21 cellular contexts compared by ENCODE assay signal in the genomic region with DNA sequence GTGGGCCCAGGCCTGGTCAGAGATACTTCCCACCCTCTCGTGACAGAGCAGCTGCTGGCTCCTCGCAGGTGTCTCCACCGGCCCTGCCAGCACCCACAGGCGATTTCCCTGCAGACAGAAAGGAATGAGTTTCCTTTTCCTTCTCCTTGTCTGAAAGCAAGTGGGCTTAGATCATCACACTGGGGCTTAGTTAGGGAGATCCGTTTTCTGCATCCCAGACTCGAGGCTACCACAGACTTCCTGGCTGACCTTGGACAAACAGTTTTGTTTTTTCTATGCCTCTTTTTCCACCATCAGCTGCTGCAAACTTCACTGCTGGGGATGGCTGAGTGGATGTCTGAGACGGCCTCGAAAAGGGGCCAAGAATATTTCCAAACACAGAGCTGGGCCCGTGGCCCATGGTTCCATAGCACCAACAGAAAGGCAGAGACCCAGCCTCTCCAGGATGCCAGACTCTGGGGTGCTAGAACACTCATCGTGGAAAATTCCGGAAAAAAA.
DNase-seq lines count a peak whose midpoint lies in the region; ATAC-seq, FAIRE-seq and TF ChIP-seq lines count a peak whose summit lies in the region.
"Had no signal": no experiment of that assay in that cellular context is flagged by ENCODE, and none has a peak within 500 bp of the region (broad histone marks: within the 10 kb centered on the region; RNA-seq: fewer than 3 reads in every experiment).

No MANE protein-coding gene starts in this region.

- H3K4me1 ChIP-seq in astrocyte (ENCODE audit: insufficient read depth, low read length): no peaks in the 10 kb centered on the region
- peaks cover 0 to 15% (median 6%) of the 10 kb centered on the region in 3 donors for H3K4me1 ChIP-seq in gastroesophageal sphincter
- H3K4me1 ChIP-seq: neural progenitor cell had no signal

- no peaks in the 10 kb centered on the region for H3K79me2 ChIP-seq in astrocyte (ENCODE audit: insufficient read depth, low read length)

- intact Hi-C loops in activated CD4-positive, alpha-beta T cell treated with anti-CD3 and anti-CD28 coated beads, Interleukin-2, amount 10 ng/mL, durations not matched to agents 24 days and 14 days (cut with micrococcal nuclease): no loop called here

- H3K27ac ChIP-seq in astrocyte (ENCODE audit: low read depth, low read length) (no peak overlapping the region), gastroesophageal sphincter (peak overlapping the region in 2 of 4 donors; percentile 45 to 48)
- H3K27ac ChIP-seq: neural progenitor cell had no signal

- H3K4me3 ChIP-seq in astrocyte (ENCODE audit: insufficient read depth, low read depth, low read length) (no peak overlapping the region), gastroesophageal sphincter (no peak overlapping the region)
- H3K4me3 ChIP-seq: neural progenitor cell had no signal

- peak overlapping the region; percentile 35 for H3K4me2 ChIP-seq in astrocyte (ENCODE audit: low read length)
- H3K4me2 ChIP-seq: neural progenitor cell had no signal

- peaks cover 11% of the 10 kb centered on the region for H3K27me3 Mint-ChIP-seq in astrocyte (ENCODE audit: low read depth, unreplicated experiment)
- no peaks in the 10 kb centered on the region for H3K27me3 Mint-ChIP-seq in osteocyte (ENCODE audit: unreplicated experiment)
- peaks cover 4% of the 10 kb centered on the region for H3K27me3 Mint-ChIP-seq in activated CD4-positive, alpha-beta T cell treated with anti-CD3 and anti-CD28 coated beads, Interleukin-2, amount 10 ng/mL, durations not matched to agents 24 days and 14 days

- peak; percentile 51 for DNase-seq in AG20443 (ENCODE audit: low spot score)
- peak; percentile 75 for DNase-seq in astrocyte (ENCODE audit: low read depth)
- no peak for DNase-seq in osteocyte (ENCODE audit: extremely low spot score, unreplicated experiment)
- DNase-seq in activated CD4-positive, alpha-beta T cell treated with anti-CD3 and anti-CD28 coated beads, Interleukin-2, amount 10 ng/mL, durations not matched to agents 24 days and 14 days: no peak
- DNase-seq in HCEC 1CT: no peak
- DNase-seq in RKO (ENCODE audit: low spot score): no peak
- DNase-seq: activated CD8-positive, alpha-beta T cell treated with anti-CD3 and anti-CD28 coated beads for 36 hours; activated naive CD4-positive, alpha-beta T cell; cortex of kidney; kidney; NCI-H446 treated with DMSO at 0.1 percent for 48 hours; stimulated activated CD4-positive, alpha-beta T cell treated with anti-CD3 and anti-CD28 coated beads, Interleukin-15, amount 100 ng/mL, for 24 hours; T-helper 9 cell had no signal

- H3K9me3 ChIP-seq in astrocyte (ENCODE audit: insufficient read depth, low read depth, low read length) (no peaks in the 10 kb centered on the region), gastroesophageal sphincter (no peaks in the 10 kb centered on the region)

- H3K36me3 ChIP-seq in astrocyte (ENCODE audit: insufficient read depth, low read length): no peaks in the 10 kb centered on the region
- H3K36me3 ChIP-seq in gastroesophageal sphincter: no peaks in the 10 kb centered on the region
- H3K36me3 ChIP-seq: neural progenitor cell had no signal

- TF ChIP-seq CTCF in astrocyte (IDR thresholded peaks at IDR 0.05; ENCODE audit: insufficient read depth, low read depth, low read length) (no peak), gastroesophageal sphincter (IDR thresholded peaks at IDR 0.05) (no peak), osteocyte (IDR thresholded peaks at IDR 0.05) (no peak)

- FAIRE-seq in astrocyte (lab: Jason Lieb, UNC): no peak
- FAIRE-seq: frontal cortex, GM12892, kidney had no signal

- no peaks in the 10 kb centered on the region for H4K20me1 ChIP-seq in astrocyte (ENCODE audit: insufficient read depth, low read length)

- TF ChIP-seq POLR2A in gastroesophageal sphincter (IDR thresholded peaks at IDR 0.05): no peak

- ATAC-seq in gastroesophageal sphincter (peak; percentile 28), GM19467 (IDR thresholded peaks at IDR 0.05; ENCODE audit: unreplicated experiment) (no peak)
- ATAC-seq: activated CD8-positive, alpha-beta T cell treated with anti-CD3 and anti-CD28 coated beads for 36 hours; HCT116; Panc1 had no signal

- peak overlapping the region; percentile 47 for H2AFZ ChIP-seq in astrocyte (ENCODE audit: low read depth, low read length)
- H2AFZ ChIP-seq: neural progenitor cell had no signal

- H3K9me3 Mint-ChIP-seq in astrocyte (ENCODE audit: unreplicated experiment) (peaks cover 4% of the 10 kb centered on the region), osteocyte (ENCODE audit: unreplicated experiment) (no peaks in the 10 kb centered on the region)
- no peaks in the 10 kb centered on the region for H3K9me3 Mint-ChIP-seq in activated CD4-positive, alpha-beta T cell treated with anti-CD3 and anti-CD28 coated beads, Interleukin-2, amount 10 ng/mL, durations not matched to agents 24 days and 14 days
- H3K9me3 Mint-ChIP-seq: activated CD8-positive, alpha-beta T cell treated with anti-CD3 and anti-CD28 coated beads for 36 hours; neural progenitor cell had no signal

- H3K9ac ChIP-seq in astrocyte (ENCODE audit: low read length): no peak overlapping the region
- H3K9ac ChIP-seq: neural progenitor cell had no signal

- peak overlapping the region; percentile 91 for H3K27ac Mint-ChIP-seq in astrocyte (ENCODE audit: unreplicated experiment)
- H3K27ac Mint-ChIP-seq in osteocyte (ENCODE audit: unreplicated experiment): peak overlapping the region; percentile 90
- no peak overlapping the region for H3K27ac Mint-ChIP-seq in activated CD4-positive, alpha-beta T cell treated with anti-CD3 and anti-CD28 coated beads, Interleukin-2, amount 10 ng/mL, durations not matched to agents 24 days and 14 days
- H3K27ac Mint-ChIP-seq: activated CD8-positive, alpha-beta T cell treated with anti-CD3 and anti-CD28 coated beads for 36 hours; B cell; neural progenitor cell had no signal

- WGBS in gastroesophageal sphincter (ENCODE audit: low coverage in 1 of 2), 2 donors: 25 to 40% methylated on average over 1 to 8 of the region's 11 CpGs

- no peak overlapping the region for H3K4me3 Mint-ChIP-seq in astrocyte (ENCODE audit: unreplicated experiment)
- H3K4me3 Mint-ChIP-seq in osteocyte (ENCODE audit: unreplicated experiment): peak overlapping the region; percentile 22
- no peak overlapping the region for H3K4me3 Mint-ChIP-seq in activated CD4-positive, alpha-beta T cell treated with anti-CD3 and anti-CD28 coated beads, Interleukin-2, amount 10 ng/mL, durations not matched to agents 24 days and 14 days
- H3K4me3 Mint-ChIP-seq: activated CD8-positive, alpha-beta T cell treated with anti-CD3 and anti-CD28 coated beads for 36 hours; B cell; neural progenitor cell had no signal

- no peaks in the 10 kb centered on the region for H3K36me3 Mint-ChIP-seq in astrocyte (ENCODE audit: low read depth, unreplicated experiment)
- no peaks in the 10 kb centered on the region for H3K36me3 Mint-ChIP-seq in osteocyte (ENCODE audit: unreplicated experiment)
- H3K36me3 Mint-ChIP-seq in activated CD4-positive, alpha-beta T cell treated with anti-CD3 and anti-CD28 coated beads, Interleukin-2, amount 10 ng/mL, durations not matched to agents 24 days and 14 days (ENCODE audit: low read depth): no peaks in the 10 kb centered on the region
- H3K36me3 Mint-ChIP-seq: neural progenitor cell had no signal

- H3K27me3 ChIP-seq in astrocyte (ENCODE audit: insufficient read depth, low read length) (no peaks in the 10 kb centered on the region), gastroesophageal sphincter (no peaks in the 10 kb centered on the region)
- H3K27me3 ChIP-seq: neural progenitor cell had no signal

- H3K4me1 Mint-ChIP-seq in astrocyte (ENCODE audit: low read depth, unreplicated experiment): peaks cover 20% of the 10 kb centered on the region
- peaks cover 36% of the 10 kb centered on the region for H3K4me1 Mint-ChIP-seq in osteocyte (ENCODE audit: unreplicated experiment)
- no peaks in the 10 kb centered on the region for H3K4me1 Mint-ChIP-seq in activated CD4-positive, alpha-beta T cell treated with anti-CD3 and anti-CD28 coated beads, Interleukin-2, amount 10 ng/mL, durations not matched to agents 24 days and 14 days
- H3K4me1 Mint-ChIP-seq: neural progenitor cell had no signal

- no peak for TF ChIP-seq EP300 in gastroesophageal sphincter (IDR thresholded peaks at IDR 0.05)

Comparison
In these comparisons a context has a peak if more than half of its experiments do, and no peak if none do; other contexts are left out.
1. DNase-seq: peak in AG20443 (single experiment) and astrocyte (single experiment); none in osteocyte (single experiment), activated CD4-positive, alpha-beta T cell treated with anti-CD3 and anti-CD28 coated beads, Interleukin-2, amount 10 ng/mL, durations not matched to agents 24 days and 14 days (single experiment), HCEC 1CT (single experiment) and RKO (single experiment).